ENCODE assay signal across 13 cellular contexts in the genomic region with DNA sequence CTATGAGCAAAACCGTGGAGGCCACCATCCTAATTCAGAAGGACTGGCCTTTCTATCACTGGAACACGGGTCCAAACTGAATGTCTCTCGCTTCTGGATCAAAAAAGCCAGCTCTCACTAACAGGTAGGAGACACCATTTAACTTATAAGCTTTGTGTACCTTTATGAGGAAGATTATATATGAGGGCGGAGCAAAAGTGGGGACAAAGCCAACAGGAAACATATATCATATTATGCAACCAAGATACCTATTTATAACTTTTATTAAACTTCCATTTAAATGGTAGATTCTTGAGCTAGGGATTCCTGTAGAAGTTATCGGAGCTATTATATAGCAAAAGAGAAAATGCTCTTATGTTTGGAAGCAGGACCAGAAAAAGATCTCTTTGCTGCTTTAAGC.
A peak's percentile ranks its signal among the peaks of the same experiment; 100 is the strongest.
DNase-seq lines count a peak whose midpoint lies in the region; ATAC-seq and TF ChIP-seq lines count a peak whose summit lies in the region.
"Had no signal": no experiment of that assay in that cellular context is flagged by ENCODE, and none has a peak within 500 bp of the region (broad histone marks: within the 10 kb centered on the region; RNA-seq: fewer than 3 reads in every experiment).

No MANE protein-coding gene starts in this region.

- H3K79me2 ChIP-seq in GM23248 (ENCODE audit: insufficient read depth): peaks cover 97% of the 10 kb centered on the region

- ATAC-seq in GM18519 (IDR thresholded peaks at IDR 0.05; ENCODE audit: low FRiP score, unreplicated experiment): no peak
- ATAC-seq: stimulated activated effector memory CD8-positive, alpha-beta T cell treated with anti-CD3 and anti-CD28 coated beads, Interleukin-12 subunit alpha, Interleukin-12 subunit beta, amount 100 ng/mL, for 72 hours had no signal

- TF ChIP-seq CTCF in chondrocyte (IDR thresholded peaks at IDR 0.05): no peak
- TF ChIP-seq CTCF in progenitor cell of endocrine pancreas (IDR thresholded peaks at IDR 0.05; ENCODE audit: unreplicated experiment): no peak

- H3K27ac Mint-ChIP-seq in chondrocyte (ENCODE audit: unreplicated experiment) (peak overlapping the region; percentile 91), progenitor cell of endocrine pancreas (peak overlapping the region; percentile 69)
- H3K27ac Mint-ChIP-seq: stimulated activated effector memory CD8-positive, alpha-beta T cell treated with anti-CD3 and anti-CD28 coated beads, Interleukin-12 subunit alpha, Interleukin-12 subunit beta, amount 100 ng/mL, for 72 hours had no signal

- peaks cover 28% of the 10 kb centered on the region for H3K4me1 ChIP-seq in GM23248 (ENCODE audit: insufficient read depth)

- peaks cover 37% of the 10 kb centered on the region for H3F3A ChIP-seq in GM23248 (ENCODE audit: insufficient read depth)

- H3K4me3 Mint-ChIP-seq in chondrocyte (ENCODE audit: unreplicated experiment) (no peak overlapping the region), progenitor cell of endocrine pancreas (ENCODE audit: low read depth) (no peak overlapping the region)
- H3K4me3 Mint-ChIP-seq: stimulated activated effector memory CD8-positive, alpha-beta T cell treated with anti-CD3 and anti-CD28 coated beads, Interleukin-12 subunit alpha, Interleukin-12 subunit beta, amount 100 ng/mL, for 72 hours had no signal

- H4K20me1 ChIP-seq in GM23248 (ENCODE audit: insufficient read depth): no peaks in the 10 kb centered on the region

- H3K36me3 ChIP-seq in GM23248 (ENCODE audit: low read depth): no peaks in the 10 kb centered on the region

- peak overlapping the region; percentile 59 for H3K4me2 ChIP-seq in GM23248 (ENCODE audit: unreplicated experiment)

- H3K36me3 Mint-ChIP-seq in chondrocyte (ENCODE audit: low read depth) (no peaks in the 10 kb centered on the region), progenitor cell of endocrine pancreas (ENCODE audit: insufficient read depth) (peaks cover 1% of the 10 kb centered on the region)
- H3K36me3 Mint-ChIP-seq: stimulated activated effector memory CD8-positive, alpha-beta T cell treated with anti-CD3 and anti-CD28 coated beads, Interleukin-12 subunit alpha, Interleukin-12 subunit beta, amount 100 ng/mL, for 72 hours had no signal

- H3K4me3 ChIP-seq in GM23248: no peak overlapping the region

- H3K27me3 ChIP-seq in GM23248 (replicated peaks; ENCODE audit: insufficient read depth): no peaks in the 10 kb centered on the region

- peak overlapping the region; percentile 77; the same call in 1 of the 2 replicates for H3K9ac ChIP-seq in GM23248

- H3K4me1 Mint-ChIP-seq in chondrocyte (ENCODE audit: low read depth) (peaks cover 44% of the 10 kb centered on the region), progenitor cell of endocrine pancreas (ENCODE audit: low read depth) (peaks cover 26% of the 10 kb centered on the region)
- H3K4me1 Mint-ChIP-seq: stimulated activated effector memory CD8-positive, alpha-beta T cell treated with anti-CD3 and anti-CD28 coated beads, Interleukin-12 subunit alpha, Interleukin-12 subunit beta, amount 100 ng/mL, for 72 hours had no signal

- WGBS in GM23248 (ENCODE audit: low coverage in 1 of 2, low lambda C conversion rate in 2 of 2, missing lambda C conversion rate in 2 of 2), 2 experiments: 96 to 98% methylated on average over 5 of the region's 5 CpGs

- DNase-seq in GM23248 (no peak), NAMALWA (ENCODE audit: low spot score) (peak; percentile 22), chondrocyte (ENCODE audit: low spot score) (no peak), progenitor cell of endocrine pancreas (ENCODE audit: low spot score, unreplicated experiment) (no peak), middle frontal gyrus (ENCODE audit: extremely low spot score, low spot score) (no peak)
- no peak for DNase-seq in stimulated activated CD4-positive, alpha-beta T cell treated with anti-CD3 and anti-CD28 coated beads, Interleukin-4, amount 100 ng/mL, for 4 hours
- DNase-seq: caudate nucleus; glutamatergic neuron; NCI-H2029 treated with DMSO at 0.1 percent for 48 hours; NCI-H774; stimulated activated CD4-positive, alpha-beta T cell treated with anti-CD3 and anti-CD28 coated beads, Interleukin-2, amount 100 ng/mL, for 24 hours had no signal

- in situ Hi-C loops in GM23248 (cut with MboI): no loop called here

- H3K27ac ChIP-seq in GM23248: peak overlapping the region; percentile 96

- H3K27me3 Mint-ChIP-seq in chondrocyte (ENCODE audit: low read depth): no peaks in the 10 kb centered on the region
- no peaks in the 10 kb centered on the region for H3K27me3 Mint-ChIP-seq in progenitor cell of endocrine pancreas

- H3K9me3 ChIP-seq in GM23248 (ENCODE audit: low read depth): no peaks in the 10 kb centered on the region

- no peak overlapping the region for H2AFZ ChIP-seq in GM23248

- H3K9me2 ChIP-seq in GM23248 (ENCODE audit: insufficient read depth): no peaks in the 10 kb centered on the region

- H3K9me3 Mint-ChIP-seq in chondrocyte (ENCODE audit: low read depth) (no peaks in the 10 kb centered on the region), progenitor cell of endocrine pancreas (ENCODE audit: low read depth) (no peaks in the 10 kb centered on the region)
- H3K9me3 Mint-ChIP-seq: stimulated activated effector memory CD8-positive, alpha-beta T cell treated with anti-CD3 and anti-CD28 coated beads, Interleukin-12 subunit alpha, Interleukin-12 subunit beta, amount 100 ng/mL, for 72 hours had no signal
